Comparison of ENCODE assay signal across 8 cellular contexts in the genomic region with DNA sequence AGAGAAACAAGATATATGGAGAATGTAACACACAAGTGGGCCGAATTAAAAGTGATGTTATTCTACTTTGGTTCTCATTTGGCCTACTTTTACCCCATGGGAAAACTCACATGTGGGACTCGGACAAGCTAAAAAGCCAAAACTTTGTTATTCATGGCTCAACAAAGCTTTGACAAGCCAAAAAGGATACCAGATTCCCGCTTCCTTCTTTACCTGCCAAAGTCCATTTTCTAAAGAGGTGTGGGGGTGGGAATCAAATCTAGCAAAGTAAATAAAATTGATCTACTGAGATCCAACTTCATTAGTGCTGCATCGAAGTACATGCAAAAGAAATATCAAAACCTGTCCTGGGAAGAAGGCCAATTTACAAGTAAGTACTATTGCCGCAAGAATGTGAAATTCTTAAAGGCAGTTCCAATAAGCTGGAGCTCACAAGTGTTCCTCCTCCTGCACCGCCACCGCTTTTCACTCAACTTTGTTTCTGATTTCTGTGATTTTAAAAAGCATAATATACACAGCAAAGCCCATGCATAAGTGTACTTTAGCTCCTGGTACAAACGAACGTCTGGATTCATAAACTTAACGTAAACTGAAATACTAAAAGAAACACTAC. TPM values are rescaled to one million over a fixed set of nuclear protein-coding genes. Genes with fewer than 3 reads are reported as not detected.
DNase-seq lines count a peak whose midpoint lies in the region; TF ChIP-seq lines count a peak whose summit lies in the region.

No MANE protein-coding gene starts in this region.

- H3K9me2 ChIP-seq in MM.1S (replicated peaks; ENCODE audit: insufficient read depth, low read length) = no peaks in the 10 kb centered on the region

- peak overlapping the region; percentile 88 for H3K4me2 ChIP-seq in BLaER1
- H3K4me2 ChIP-seq in MM.1S (ENCODE audit: low read depth, low read length) = peak overlapping the region; percentile 53

- peak overlapping the region; percentile 94 to 99 (median 99) for H3K4me3 Mint-ChIP-seq in nephron

- no peak overlapping the region for H2AFZ ChIP-seq in MM.1S (ENCODE audit: low read length)

- H3K27ac ChIP-seq in BLaER1 (no peak overlapping the region), MM.1S (ENCODE audit: low read length) (no peak overlapping the region), duodenal mucosa (ENCODE audit: low read depth, low read length) (no peak overlapping the region)

- peaks cover 7% of the 10 kb centered on the region; the same call in 1 of the 2 replicates for H3F3A ChIP-seq in MM.1S (ENCODE audit: insufficient read depth, low read length)

- peaks cover 3% of the 10 kb centered on the region for H3K9me3 Mint-ChIP-seq in nephron

- TF ChIP-seq CTCF in MM.1S (IDR thresholded peaks at IDR 0.05; ENCODE audit: low read length) = no peak
- no peak for TF ChIP-seq CTCF in nephron (IDR thresholded peaks at IDR 0.05; ENCODE audit: unreplicated experiment in 3 of 3)

- peaks cover 25% of the 10 kb centered on the region for H3K36me3 Mint-ChIP-seq in nephron (ENCODE audit: low read depth)

- H4K20me1 ChIP-seq in BLaER1 = peaks cover 76% of the 10 kb centered on the region
- H4K20me1 ChIP-seq in MM.1S (ENCODE audit: insufficient read depth, low read length) = no peaks in the 10 kb centered on the region

- H3K4me1 Mint-ChIP-seq in nephron = peaks cover 43% of the 10 kb centered on the region

- H3K79me2 ChIP-seq in MM.1S (ENCODE audit: low read length) = peaks cover 82% of the 10 kb centered on the region

- H3K9ac ChIP-seq in BLaER1 (peak overlapping the region; percentile 84), MM.1S (ENCODE audit: low read length) (peak overlapping the region; percentile 63; the same call in 1 of the 2 replicates), duodenal mucosa (ENCODE audit: low read depth in 1 of 2, low read length in 2 of 2) (peak overlapping the region; percentile 82 to 86)

- no peak for DNase-seq in MM.1S
- DNase-seq in HPDE6-E6E7 (ENCODE audit: extremely low spot score) = no peak
- DNase-seq in posterior vena cava (ENCODE audit: low spot score) = no peak
- no peak for DNase-seq in LoVo (ENCODE audit: low spot score)
- DNase-seq in amygdala (lab: John Stamatoyannopoulos, UW) = no peak

- peak overlapping the region; percentile 92 for H3K4me3 ChIP-seq in BLaER1
- peak overlapping the region; percentile 66 for H3K4me3 ChIP-seq in MM.1S (ENCODE audit: low read length)
- H3K4me3 ChIP-seq in duodenal mucosa (ENCODE audit: low read depth in 1 of 2, low read length in 2 of 2) = peak overlapping the region; percentile 92 to 96

- H3K9me3 ChIP-seq in BLaER1 (peaks cover 13% of the 10 kb centered on the region), MM.1S (replicated peaks; ENCODE audit: insufficient read depth, low read length) (no peaks in the 10 kb centered on the region), duodenal mucosa (ENCODE audit: control insufficient read depth in 1 of 2, low read length in 2 of 2) (no peaks in the 10 kb centered on the region)

- H3K27ac Mint-ChIP-seq in nephron = peak overlapping the region; percentile 86 to 91 (median 86)

- H3K4me1 ChIP-seq in BLaER1 (peaks cover 38% of the 10 kb centered on the region), MM.1S (ENCODE audit: low read length) (peaks cover 8% of the 10 kb centered on the region; the same call in 1 of the 2 replicates), duodenal mucosa (ENCODE audit: control insufficient read depth in 1 of 2, insufficient read depth in 2 of 2, low read length in 2 of 2) (peaks cover 36 to 43% of the 10 kb centered on the region in 2 donors)

- intact Hi-C loops in posterior vena cava (cut with DNase I) = loop anchor here in 1 of 2 donors (10.0 kb wide), 1 partner anchor 164 kb away; a partner anchor contains a TSS

- H3K36me3 ChIP-seq in BLaER1 (peaks cover 32% of the 10 kb centered on the region), MM.1S (replicated peaks; ENCODE audit: insufficient read depth, low read length) (no peaks in the 10 kb centered on the region), duodenal mucosa (ENCODE audit: control insufficient read depth in 1 of 2, insufficient read depth in 2 of 2, low read length in 2 of 2) (peaks cover 6 to 17% of the 10 kb centered on the region in 2 donors)

- no peaks in the 10 kb centered on the region for H3K27me3 Mint-ChIP-seq in nephron (ENCODE audit: low read depth)

- H3K27me3 ChIP-seq in BLaER1 (no peaks in the 10 kb centered on the region), MM.1S (replicated peaks; ENCODE audit: insufficient read depth, low read length) (no peaks in the 10 kb centered on the region), duodenal mucosa (ENCODE audit: control insufficient read depth in 1 of 2, insufficient read depth in 2 of 2, low read length in 2 of 2) (no peaks in the 10 kb centered on the region)

RNA-seq across cellular contexts. Expression of a gene that starts 1.1 kb away (rescaled TPM):
- total RNA-seq in posterior vena cava = 1 to 10 TPM; 4.9 to 7.6 TPM

RNA-seq across cellular contexts. Expression of a gene that starts 2.5 kb away (rescaled TPM):
- total RNA-seq in posterior vena cava = 10 to 100 TPM; 53.2 to 56.5 TPM
